26 cellular contexts compared by ENCODE assay signal in the genomic region with DNA sequence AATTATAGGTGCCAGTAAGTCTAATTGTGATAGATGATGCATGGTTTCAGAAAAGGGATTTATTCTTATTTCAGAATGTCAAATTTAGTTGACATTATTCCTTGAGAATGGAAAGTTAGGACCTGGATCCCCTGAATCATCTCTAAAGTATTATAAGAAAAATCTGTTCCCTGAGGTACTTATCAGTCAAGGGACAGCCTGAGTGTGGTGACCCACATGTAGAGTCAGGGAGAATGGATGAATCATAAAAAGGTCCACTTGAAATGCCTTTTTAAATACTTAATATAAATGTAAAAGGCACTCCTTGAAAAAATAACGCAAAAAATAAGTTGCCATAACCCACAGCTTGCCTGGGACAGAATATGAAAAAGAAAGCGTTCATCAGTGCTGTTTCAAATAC.
"Had no signal": no experiment of that assay in that cellular context is flagged by ENCODE, and none has a peak within 500 bp of the region (broad histone marks: within the 10 kb centered on the region; RNA-seq: fewer than 3 reads in every experiment).

No MANE protein-coding gene starts in this region.

- ATAC-seq: effector memory CD8-positive, alpha-beta T cell; esophagus mucosa; gastrocnemius medialis; heart right ventricle; left cardiac atrium; left ventricle myocardium superior; lower lobe of right lung; naive thymus-derived CD4-positive, alpha-beta T cell had no signal

- H3K27ac ChIP-seq: colonic mucosa, epithelial cell of prostate, esophagus squamous epithelium, gastrocnemius medialis, heart right ventricle, lower lobe of right lung had no signal

- H3K4me3 Mint-ChIP-seq: dendritic cell treated with granulocyte-macrophage colony-stimulating factor and Interleukin-4, amounts not matched to agents 40 ng/mL and 50 ng/mL, for 4 days; effector memory CD8-positive, alpha-beta T cell; endodermal cell; naive thymus-derived CD4-positive, alpha-beta T cell had no signal

- H3K9me3 Mint-ChIP-seq: dendritic cell treated with granulocyte-macrophage colony-stimulating factor and Interleukin-4, amounts not matched to agents 40 ng/mL and 50 ng/mL, for 4 days; endodermal cell had no signal

- H3K4me1 Mint-ChIP-seq: naive thymus-derived CD4-positive, alpha-beta T cell had no signal

- H3K4me3 ChIP-seq: colonic mucosa, esophagus squamous epithelium, gastrocnemius medialis, heart right ventricle, lower lobe of right lung had no signal

- H3K4me1 ChIP-seq: colonic mucosa, esophagus squamous epithelium, gastrocnemius medialis, heart right ventricle, lower lobe of right lung had no signal

- DNase-seq: colonic mucosa; cortex of kidney; effector CD8-positive, alpha-beta T cell; effector memory CD8-positive, alpha-beta T cell; endodermal cell; erythroblast; esophagus squamous epithelium; foreskin fibroblast; foreskin melanocyte; gastrocnemius medialis; glutamatergic neuron; head of caudate nucleus; heart right ventricle; hippocampal formation; left cardiac atrium; left ventricle myocardium superior; lower lobe of right lung; mesenchymal stem cell; midbrain; naive thymus-derived CD4-positive, alpha-beta T cell had no signal

- FAIRE-seq: endometrium, islet of Langerhans, keratinocyte had no signal

- H3K27ac Mint-ChIP-seq: dendritic cell treated with granulocyte-macrophage colony-stimulating factor and Interleukin-4, amounts not matched to agents 40 ng/mL and 50 ng/mL, for 4 days; effector memory CD8-positive, alpha-beta T cell; endodermal cell; naive thymus-derived CD4-positive, alpha-beta T cell had no signal

- H3K27me3 Mint-ChIP-seq: dendritic cell treated with granulocyte-macrophage colony-stimulating factor and Interleukin-4, amounts not matched to agents 40 ng/mL and 50 ng/mL, for 4 days; effector memory CD8-positive, alpha-beta T cell; naive thymus-derived CD4-positive, alpha-beta T cell had no signal

- H3K36me3 Mint-ChIP-seq: naive thymus-derived CD4-positive, alpha-beta T cell had no signal

- H3K9me3 ChIP-seq: colonic mucosa, esophagus squamous epithelium, gastrocnemius medialis, heart right ventricle, lower lobe of right lung had no signal

- H3K36me3 ChIP-seq: colonic mucosa, esophagus squamous epithelium, gastrocnemius medialis, heart right ventricle, lower lobe of right lung had no signal

- H3K27me3 ChIP-seq: colonic mucosa, esophagus squamous epithelium, gastrocnemius medialis, heart right ventricle had no signal
